In the genomic region with DNA sequence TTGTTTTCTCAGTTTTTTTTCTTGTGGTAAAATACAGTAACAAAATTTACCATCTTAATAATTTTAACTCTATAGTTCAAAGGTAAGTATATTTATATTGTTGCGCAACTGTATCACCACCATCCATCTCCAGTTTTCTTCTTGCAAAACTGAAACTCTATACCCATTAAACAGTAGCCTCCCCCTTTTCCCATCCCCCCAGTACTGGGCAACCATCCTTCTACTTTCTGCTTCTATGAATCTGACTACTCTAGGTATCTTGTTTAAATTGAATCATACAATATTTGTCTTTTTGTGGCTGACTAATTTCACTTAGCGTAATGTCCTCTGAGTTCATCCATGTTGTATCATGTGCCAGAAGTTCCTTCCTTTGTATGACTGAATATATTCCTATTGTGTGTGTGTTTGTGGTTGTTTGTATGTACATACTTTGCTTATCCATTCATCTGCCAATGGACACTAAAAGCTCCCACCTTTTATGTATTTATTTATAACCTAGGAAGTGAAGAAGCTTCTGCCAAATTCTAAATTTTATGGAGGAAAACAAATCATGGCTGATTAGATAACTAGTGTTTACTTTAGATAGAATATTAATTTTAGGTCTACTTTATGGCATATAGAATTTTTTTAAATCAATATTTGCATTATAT, we compare ENCODE assay signal across 18 cellular contexts. TPM values are rescaled to one million over a fixed set of nuclear protein-coding genes. Genes with fewer than 3 reads are reported as not detected.
DNase-seq lines count a peak whose midpoint lies in the region; ATAC-seq and TF ChIP-seq lines count a peak whose summit lies in the region.
"Had no signal": no experiment of that assay in that cellular context is flagged by ENCODE, and none has a peak within 500 bp of the region (broad histone marks: within the 10 kb centered on the region; RNA-seq: fewer than 3 reads in every experiment).

No MANE protein-coding gene starts in this region.

- WGBS in upper lobe of left lung, 2 donors = 86 to 90% methylated on average over 2 of the region's 2 CpGs

- H3K27me3 ChIP-seq in RWPE2 (ENCODE audit: insufficient read depth, poor library complexity, severe bottlenecking) (no peaks in the 10 kb centered on the region), upper lobe of left lung (no peaks in the 10 kb centered on the region)
- H3K27me3 ChIP-seq: BE2C, left lung, SJCRH30, testis had no signal

- CTCF ChIA-PET in HEK293 (lab: Yijun Ruan, JAX) = no interaction called here

- TF ChIP-seq CTCF in C4-2B (conservative IDR thresholded peaks at IDR 0.05) = no peak
- no peak for TF ChIP-seq CTCF in HEK293 (tag by site-specific recombination; IDR thresholded peaks at IDR 0.05)
- TF ChIP-seq CTCF in RWPE2 (IDR thresholded peaks at IDR 0.05; ENCODE audit: poor library complexity, severe bottlenecking) = no peak
- no peak for TF ChIP-seq CTCF in fibroblast of the aortic adventitia (IDR thresholded peaks at IDR 0.05; ENCODE audit: insufficient read depth, low read length)
- no peak for TF ChIP-seq CTCF in upper lobe of left lung (IDR thresholded peaks at IDR 0.05)

- no peak for TF ChIP-seq EP300 in upper lobe of left lung (IDR thresholded peaks at IDR 0.05)

- no peak for TF ChIP-seq POLR2A in upper lobe of left lung (IDR thresholded peaks at IDR 0.05)

- H3K9me3 ChIP-seq in HEK293 (ENCODE audit: control insufficient read depth, insufficient read depth, low read depth, low read length) (no peaks in the 10 kb centered on the region), RWPE2 (ENCODE audit: severe bottlenecking) (peaks cover 2% of the 10 kb centered on the region), upper lobe of left lung (peaks cover 0 to 3% (median 0%) of the 10 kb centered on the region in 4 donors)
- H3K9me3 ChIP-seq: BE2C, left lung, SJCRH30, testis had no signal

- H3K4me1 ChIP-seq in HEK293 (ENCODE audit: control insufficient read depth, insufficient read depth, low read length) (no peaks in the 10 kb centered on the region), RWPE2 (ENCODE audit: insufficient read depth, poor library complexity, severe bottlenecking) (peaks cover 10% of the 10 kb centered on the region), upper lobe of left lung (no peaks in the 10 kb centered on the region)
- H3K4me1 ChIP-seq: BE2C, left lung, SJCRH30, testis had no signal

- H3K27ac ChIP-seq in C4-2B = peak overlapping the region; percentile 44; the same call in 1 of the 2 replicates
- no peak overlapping the region for H3K27ac ChIP-seq in HEK293 (ENCODE audit: extremely low read depth, low read depth, low read length)
- peak overlapping the region; percentile 12 for H3K27ac ChIP-seq in RWPE2 (ENCODE audit: poor library complexity, severe bottlenecking)
- no peak overlapping the region for H3K27ac ChIP-seq in upper lobe of left lung
- H3K27ac ChIP-seq: left lung, SJCRH30, testis had no signal

- POLR2A ChIA-PET in HEK293 (lab: Yijun Ruan, JAX) = no interaction called here

- H3K4me3 ChIP-seq in HEK293 (ENCODE audit: low read depth, low read length) = no peak overlapping the region
- no peak overlapping the region for H3K4me3 ChIP-seq in RWPE2 (ENCODE audit: severe bottlenecking)
- H3K4me3 ChIP-seq in fibroblast of the aortic adventitia (ENCODE audit: low read depth, low read length) = no peak overlapping the region
- no peak overlapping the region for H3K4me3 ChIP-seq in upper lobe of left lung
- H3K4me3 ChIP-seq: left lung, SJCRH30, testis had no signal

- ATAC-seq in RWPE2 (ENCODE audit: low read depth) = peak; percentile 98
- ATAC-seq in upper lobe of left lung (ENCODE audit: low FRiP score in 2 of 2) = no peak
- ATAC-seq in GM21360 (IDR thresholded peaks at IDR 0.05; ENCODE audit: unreplicated experiment) = no peak
- ATAC-seq: left lung had no signal

- DNase-seq in RWPE2 (ENCODE audit: low spot score) = no peak
- peak; percentile 6 for DNase-seq in fibroblast of the aortic adventitia (ENCODE audit: low read depth)
- no peak for DNase-seq in NCI-H2107 (lab: John Stamatoyannopoulos, UW)
- DNase-seq in NCI-H2081 (lab: John Stamatoyannopoulos, UW) = no peak
- no peak for DNase-seq in upper lobe of left lung
- DNase-seq: activated CD4-positive, alpha-beta T cell treated with anti-CD3 and anti-CD28 coated beads for 1 hour; activated naive CD8-positive, alpha-beta T cell treated with anti-CD3 and anti-CD28 coated beads for 36 hours; BE2C; caudate nucleus; left lung; NCI-H1105 treated with DMSO at 0.1 percent for 48 hours; NCI-H446; SJCRH30; stimulated activated CD4-positive, alpha-beta T cell treated with anti-CD3 and anti-CD28 coated beads, Interleukin-4, amount 100 ng/mL, for 24 hours; testis had no signal

- H3K36me3 ChIP-seq in HEK293 (ENCODE audit: control insufficient read depth in 2 of 2, insufficient read depth in 1 of 2, low read length in 2 of 2) (peaks cover 0 to 11% of the 10 kb centered on the region in 2 experiments; a peak in 2 of 3 replicates), RWPE2 (ENCODE audit: low read depth) (peaks cover 15% of the 10 kb centered on the region; the same call in 1 of the 2 replicates), upper lobe of left lung (peaks cover 0 to 4% (median 0%) of the 10 kb centered on the region in 4 donors)
- H3K36me3 ChIP-seq: BE2C, SJCRH30 had no signal

TF ChIP-seq in HEK293, 187 proteins besides CTCF, POLR2A, EP300 and RAD21:
- TF ChIP-seq, protein P1, sequence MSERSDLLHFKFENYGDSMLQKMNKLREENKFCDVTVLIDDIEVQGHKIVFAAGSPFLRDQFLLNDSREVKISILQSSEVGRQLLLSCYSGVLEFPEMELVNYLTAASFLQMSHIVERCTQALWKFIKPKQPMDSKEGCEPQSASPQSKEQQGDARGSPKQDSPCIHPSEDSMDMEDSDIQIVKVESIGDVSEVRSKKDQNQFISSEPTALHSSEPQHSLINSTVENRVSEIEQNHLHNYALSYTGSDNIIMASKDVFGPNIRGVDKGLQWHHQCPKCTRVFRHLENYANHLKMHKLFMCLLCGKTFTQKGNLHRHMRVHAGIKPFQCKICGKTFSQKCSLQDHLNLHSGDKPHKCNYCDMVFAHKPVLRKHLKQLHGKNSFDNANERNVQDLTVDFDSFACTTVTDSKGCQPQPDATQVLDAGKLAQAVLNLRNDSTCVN (tag by site-specific recombination; optimal IDR thresholded peaks at IDR 0.05) = no peak
- TF ChIP-seq ZEB2 (tag by site-specific recombination; IDR thresholded peaks at IDR 0.05) (no peak), MZF1 (tag by site-specific recombination; IDR thresholded peaks at IDR 0.05; ENCODE audit: borderline replicate concordance) (peak; percentile 84; the same call in 1 of the 2 replicates)

RNA-seq across cellular contexts. Expression of gene ABHD18, which starts 10.0 kb away (rescaled TPM):
- total RNA-seq in fibroblast of the aortic adventitia (ENCODE audit: low replicate concordance) (2.9 and 6.0 TPM in 2 replicates), upper lobe of left lung (10 to 100 TPM in 4 of 6 donors, 1 to 10 TPM in 2; 9.3 to 30.4 (median 12.0) TPM)

RNA-seq across cellular contexts. Expression of gene MFSD8, which starts 10.3 kb away (rescaled TPM):
- total RNA-seq in fibroblast of the aortic adventitia (ENCODE audit: low replicate concordance) = 15.8 and 22.7 TPM in 2 replicates
- 10 to 100 TPM; 16.1 to 46.1 (median 23.8) TPM for total RNA-seq in upper lobe of left lung

Comparison
In these comparisons a context has a peak if more than half of its experiments do, and no peak if none do; other contexts are left out.
1. H3K27ac ChIP-seq: peak in C4-2B (single experiment) and RWPE2 (single experiment); none in HEK293 (single experiment) and upper lobe of left lung (0 of 4).